24 cellular contexts compared by ENCODE assay signal in the genomic region with DNA sequence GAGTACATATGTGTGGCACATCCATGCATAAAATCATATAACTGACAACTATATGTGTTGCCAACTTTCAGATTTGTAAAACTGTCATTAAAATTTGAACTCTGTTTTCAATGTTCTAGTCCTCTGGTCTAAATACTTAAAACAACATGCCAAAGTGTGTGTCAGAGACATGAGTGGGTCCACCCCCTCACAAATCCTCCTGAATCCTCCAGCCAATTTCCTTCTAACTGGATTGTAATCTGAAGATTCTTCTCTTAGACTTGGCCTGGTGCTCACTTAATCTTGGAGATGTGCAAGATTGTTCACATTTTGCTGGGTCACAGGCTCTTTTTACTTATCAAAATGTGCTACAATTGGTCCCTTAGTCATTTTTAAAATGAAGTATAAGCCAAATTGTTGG.
DNase-seq lines count a peak whose midpoint lies in the region; ATAC-seq, FAIRE-seq and TF ChIP-seq lines count a peak whose summit lies in the region.
"Had no signal": no experiment of that assay in that cellular context is flagged by ENCODE, and none has a peak within 500 bp of the region (broad histone marks: within the 10 kb centered on the region; RNA-seq: fewer than 3 reads in every experiment).

No MANE protein-coding gene starts in this region.

- H3K9me3 ChIP-seq in small intestine (ENCODE audit: control insufficient read depth, low read depth), result no peaks in the 10 kb centered on the region
- H3K9me3 ChIP-seq: Caco-2 had no signal

- no peak for TF ChIP-seq CTCF in nephron progenitor cell (IDR thresholded peaks at IDR 0.05)

- H3K27ac ChIP-seq in substantia nigra (ENCODE audit: low read depth, low read length, poor library complexity, severe bottlenecking) (no peak overlapping the region), small intestine (ENCODE audit: low read depth in 1 of 2, low read length in 1 of 2) (no peak overlapping the region)
- H3K27ac ChIP-seq: 22Rv1, C4-2B, HL-60 had no signal

- H3K4me1 ChIP-seq in small intestine (ENCODE audit: control insufficient read depth in 2 of 2, insufficient read depth in 1 of 2, low read depth in 1 of 2, low read length in 1 of 2), result no peaks in the 10 kb centered on the region

- no peak for ATAC-seq in stimulated activated naive B cell treated with anti-CD40 and anti-IgM and Interleukin-4, amounts not matched to agents 10 μg/mL and 1 μg/mL and 100 μg/mL, for 72 hours (replicated peaks)
- ATAC-seq: CD8-positive, alpha-beta T cell had no signal

- no peak overlapping the region for H3K4me3 ChIP-seq in small intestine (ENCODE audit: low read depth in 1 of 2, low read length in 2 of 2)

- H3K4me3 Mint-ChIP-seq in nephron progenitor cell, result no peak overlapping the region
- H3K4me3 Mint-ChIP-seq in stimulated activated naive B cell treated with anti-CD40 and anti-IgM and Interleukin-4, amounts not matched to agents 10 μg/mL and 1 μg/mL and 100 μg/mL, for 72 hours, result no peak overlapping the region
- H3K4me3 Mint-ChIP-seq: B cell; CD8-positive, alpha-beta T cell had no signal

- H3K4me1 Mint-ChIP-seq in nephron progenitor cell, result peaks cover 15% of the 10 kb centered on the region
- H3K4me1 Mint-ChIP-seq in stimulated activated naive B cell treated with anti-CD40 and anti-IgM and Interleukin-4, amounts not matched to agents 10 μg/mL and 1 μg/mL and 100 μg/mL, for 72 hours, result no peaks in the 10 kb centered on the region

- H3K36me3 ChIP-seq in small intestine (ENCODE audit: control insufficient read depth in 2 of 2, insufficient read depth in 2 of 2, low read length in 2 of 2), result no peaks in the 10 kb centered on the region

- H3K27me3 ChIP-seq in small intestine (ENCODE audit: control insufficient read depth in 2 of 2, insufficient read depth in 2 of 2, low read length in 2 of 2), result no peaks in the 10 kb centered on the region

- no peaks in the 10 kb centered on the region for H3K36me3 Mint-ChIP-seq in nephron progenitor cell (ENCODE audit: low read depth)
- no peaks in the 10 kb centered on the region for H3K36me3 Mint-ChIP-seq in stimulated activated naive B cell treated with anti-CD40 and anti-IgM and Interleukin-4, amounts not matched to agents 10 μg/mL and 1 μg/mL and 100 μg/mL, for 72 hours
- H3K36me3 Mint-ChIP-seq: CD8-positive, alpha-beta T cell had no signal

- no peak for FAIRE-seq in small intestine (lab: Jason Lieb, UNC)
- FAIRE-seq: GM19239, H54 had no signal

- H3K27me3 Mint-ChIP-seq in nephron progenitor cell (ENCODE audit: low read depth, poor library complexity), result no peaks in the 10 kb centered on the region
- no peaks in the 10 kb centered on the region for H3K27me3 Mint-ChIP-seq in stimulated activated naive B cell treated with anti-CD40 and anti-IgM and Interleukin-4, amounts not matched to agents 10 μg/mL and 1 μg/mL and 100 μg/mL, for 72 hours
- H3K27me3 Mint-ChIP-seq: B cell had no signal

- H3K27ac Mint-ChIP-seq in nephron progenitor cell, result peak overlapping the region; percentile 29
- H3K27ac Mint-ChIP-seq in stimulated activated naive B cell treated with anti-CD40 and anti-IgM and Interleukin-4, amounts not matched to agents 10 μg/mL and 1 μg/mL and 100 μg/mL, for 72 hours, result no peak overlapping the region
- H3K27ac Mint-ChIP-seq: B cell; CD8-positive, alpha-beta T cell had no signal

- H3K9me3 Mint-ChIP-seq in nephron progenitor cell, result no peaks in the 10 kb centered on the region
- H3K9me3 Mint-ChIP-seq in stimulated activated naive B cell treated with anti-CD40 and anti-IgM and Interleukin-4, amounts not matched to agents 10 μg/mL and 1 μg/mL and 100 μg/mL, for 72 hours, result peaks cover 0 to 3% of the 10 kb centered on the region in 2 donors
- H3K9me3 Mint-ChIP-seq: CD8-positive, alpha-beta T cell had no signal

- peak; percentile 35 for DNase-seq in NCI-H82 (lab: John Stamatoyannopoulos, UW)
- DNase-seq in NCI-H82 treated with DMSO at 0.1 percent for 48 hours (lab: John Stamatoyannopoulos, UW; ENCODE audit: unreplicated experiment), result no peak
- peak; percentile 7 for DNase-seq in cerebellar cortex (ENCODE audit: low spot score)
- DNase-seq in nephron progenitor cell, result no peak
- no peak for DNase-seq in stimulated activated CD4-positive, alpha-beta T cell treated with anti-CD3 and anti-CD28 coated beads, Interleukin-12 subunit alpha, Interleukin-12 subunit beta, amount 100 ng/mL, for 4 hours
- DNase-seq in substantia nigra (lab: John Stamatoyannopoulos, UW), result no peak
- DNase-seq in small intestine, result no peak
- no peak for DNase-seq in stimulated activated naive B cell treated with anti-CD40 and anti-IgM and Interleukin-4, amounts not matched to agents 10 μg/mL and 1 μg/mL and 100 μg/mL, for 72 hours
- DNase-seq: Caco-2; CD8-positive, alpha-beta T cell; DMS79; NCI-H1092; NCI-H187 treated with DMSO at 0.1 percent for 48 hours; NCI-H2171 treated with DMSO at 0.1 percent for 48 hours; NCI-H345; NCI-H510A treated with DMSO at 0.1 percent for 48 hours; NK-92 treated with Interleukin-12 subunit alpha and Interleukin-12 subunit beta, amount 100 ng/mL, for 24 hours; SHP77 treated with DMSO at 0.1 percent for 48 hours had no signal

Comparison
In these comparisons a context has a peak if more than half of its experiments do, and no peak if none do; other contexts are left out.
1. DNase-seq: peak in NCI-H82 (single experiment) and cerebellar cortex (single experiment); none in NCI-H82 treated with DMSO at 0.1 percent for 48 hours (single experiment), nephron progenitor cell (single experiment), stimulated activated CD4-positive, alpha-beta T cell treated with anti-CD3 and anti-CD28 coated beads, Interleukin-12 subunit alpha, Interleukin-12 subunit beta, amount 100 ng/mL, for 4 hours (single experiment), substantia nigra (0 of 49), small intestine (single experiment) and stimulated activated naive B cell treated with anti-CD40 and anti-IgM and Interleukin-4, amounts not matched to agents 10 μg/mL and 1 μg/mL and 100 μg/mL, for 72 hours (single experiment).